12 cellular contexts compared by ENCODE assay signal in genomic region chr4:792729-793108, GRCh38. TPM values are rescaled to one million over a fixed set of nuclear protein-coding genes. Genes with fewer than 3 reads are reported as not detected.
A peak's percentile ranks its signal among the peaks of the same experiment; 100 is the strongest.
DNase-seq lines count a peak whose midpoint lies in the region; ATAC-seq and TF ChIP-seq lines count a peak whose summit lies in the region.
"Had no signal": no experiment of that assay in that cellular context is flagged by ENCODE, and none has a peak within 500 bp of the region (broad histone marks: within the 10 kb centered on the region; RNA-seq: fewer than 3 reads in every experiment).

No MANE protein-coding gene starts in this region.

- H3K9me3 Mint-ChIP-seq in activated CD4-positive, alpha-beta T cell treated with anti-CD3 and anti-CD28 coated beads for 36 hours (ENCODE audit: low read depth): no peaks in the 10 kb centered on the region

- no peak for TF ChIP-seq EP300 in sigmoid colon (IDR thresholded peaks at IDR 0.05)

- peak overlapping the region; percentile 40 for H3K27ac Mint-ChIP-seq in activated CD4-positive, alpha-beta T cell treated with anti-CD3 and anti-CD28 coated beads for 36 hours

- DNase-seq in activated CD4-positive, alpha-beta T cell treated with anti-CD3 and anti-CD28 coated beads for 36 hours: peak; percentile 67
- DNase-seq in activated CD4-positive, alpha-beta T cell treated with anti-CD3 and anti-CD28 coated beads, Interleukin-2, amount 50 U/mL, for 1 hour: no peak
- peak; percentile 36 for DNase-seq in central memory CD4-positive, alpha-beta T cell
- DNase-seq in sigmoid colon (no peak), NCI-H1105 (lab: John Stamatoyannopoulos, UW) (no peak)
- DNase-seq: NCI-H524, SW 1271 had no signal

- H3K36me3 Mint-ChIP-seq in activated CD4-positive, alpha-beta T cell treated with anti-CD3 and anti-CD28 coated beads for 36 hours (ENCODE audit: low read depth): no peaks in the 10 kb centered on the region

- H3K36me3 ChIP-seq in SU-DHL-6 (ENCODE audit: low read length): no peaks in the 10 kb centered on the region
- no peaks in the 10 kb centered on the region for H3K36me3 ChIP-seq in sigmoid colon

- TF ChIP-seq POLR2A in sigmoid colon (IDR thresholded peaks at IDR 0.05) (no peak), GM18505 (IDR thresholded peaks at IDR 0.05; ENCODE audit: borderline replicate concordance, extremely low read depth, insufficient read depth, insufficient read length) (no peak)

- H3K4me3 ChIP-seq in SU-DHL-6 (ENCODE audit: insufficient read depth, low read length, poor library complexity, severe bottlenecking) (no peak overlapping the region), sigmoid colon (peak overlapping the region in 3 of 4 donors; percentile 11 to 24 (median 24))
- H3K4me3 ChIP-seq: mucosa of descending colon had no signal

- intact Hi-C loops in activated CD4-positive, alpha-beta T cell treated with anti-CD3 and anti-CD28 coated beads for 36 hours (cut with DNase I, micrococcal nuclease): no loop called here
- intact Hi-C loops in sigmoid colon (cut with DNase I): no loop called here

- H3K27me3 ChIP-seq in SU-DHL-6 (ENCODE audit: low read length): no peaks in the 10 kb centered on the region
- H3K27me3 ChIP-seq in sigmoid colon: peaks cover 45 to 88% (median 62%) of the 10 kb centered on the region in 3 donors

- 30 to 46% methylated on average over 15 of the region's 15 CpGs for WGBS in sigmoid colon, 2 donors

- H3K27ac ChIP-seq in SU-DHL-6 (ENCODE audit: low read depth, low read length) (peak overlapping the region; percentile 88), sigmoid colon (no peak overlapping the region)
- H3K27ac ChIP-seq: KMS-11 had no signal

- ATAC-seq in activated CD4-positive, alpha-beta T cell treated with anti-CD3 and anti-CD28 coated beads for 36 hours: peak; percentile 56
- no peak for ATAC-seq in GM18870 (IDR thresholded peaks at IDR 0.05; ENCODE audit: unreplicated experiment)
- no peak for ATAC-seq in GM18505 (IDR thresholded peaks at IDR 0.05; ENCODE audit: unreplicated experiment)

- H3F3A ChIP-seq in SU-DHL-6 (ENCODE audit: insufficient read depth): peaks cover 30% of the 10 kb centered on the region

- peak overlapping the region; percentile 58 for H3K4me3 Mint-ChIP-seq in activated CD4-positive, alpha-beta T cell treated with anti-CD3 and anti-CD28 coated beads for 36 hours

- H3K9me3 ChIP-seq in SU-DHL-6 (ENCODE audit: insufficient read depth, low read length): no peaks in the 10 kb centered on the region
- no peaks in the 10 kb centered on the region for H3K9me3 ChIP-seq in sigmoid colon
- H3K9me3 ChIP-seq: mucosa of descending colon had no signal

- peak overlapping the region; percentile 74 for H3K4me2 ChIP-seq in SU-DHL-6 (ENCODE audit: low read depth, low read length, poor library complexity, severe bottlenecking)
- H3K4me2 ChIP-seq: KMS-11 had no signal

- no peaks in the 10 kb centered on the region for H4K20me1 ChIP-seq in SU-DHL-6 (ENCODE audit: low read depth, low read length)

- POLR2A ChIA-PET in activated CD4-positive, alpha-beta T cell treated with anti-CD3 and anti-CD28 coated beads for 36 hours (lab: Charles Lee): no interaction called here

- no peak overlapping the region for H2AFZ ChIP-seq in SU-DHL-6 (ENCODE audit: low read depth, low read length, severe bottlenecking)

- no peaks in the 10 kb centered on the region for H3K9me2 ChIP-seq in SU-DHL-6 (replicated peaks; ENCODE audit: insufficient read depth, low read length)

- peak overlapping the region; percentile 49 for H3K9ac ChIP-seq in SU-DHL-6 (ENCODE audit: low read length)
- H3K9ac ChIP-seq: KMS-11 had no signal

- CTCF ChIA-PET in activated CD4-positive, alpha-beta T cell treated with anti-CD3 and anti-CD28 coated beads for 36 hours (lab: Charles Lee): no interaction called here

- H3K4me1 Mint-ChIP-seq in activated CD4-positive, alpha-beta T cell treated with anti-CD3 and anti-CD28 coated beads for 36 hours: peaks cover 21% of the 10 kb centered on the region

- TF ChIP-seq CTCF in SU-DHL-6 (IDR thresholded peaks at IDR 0.05; ENCODE audit: insufficient read depth, low read length, poor library complexity, severe bottlenecking) (no peak), sigmoid colon (IDR thresholded peaks at IDR 0.05) (no peak)

- H3K27me3 Mint-ChIP-seq in activated CD4-positive, alpha-beta T cell treated with anti-CD3 and anti-CD28 coated beads for 36 hours: peaks cover 26% of the 10 kb centered on the region

- peaks cover 0 to 26% (median 25%) of the 10 kb centered on the region in 4 donors for H3K4me1 ChIP-seq in sigmoid colon

- no peaks in the 10 kb centered on the region for H3K79me2 ChIP-seq in SU-DHL-6 (ENCODE audit: insufficient read depth, low read length)

RNA-seq across cellular contexts. Expression of gene CPLX1, which starts 33.2 kb away (rescaled TPM):
- under 1 TPM; 0.28 to 0.50 TPM for total RNA-seq in activated CD4-positive, alpha-beta T cell treated with anti-CD3 and anti-CD28 coated beads for 36 hours
- 1 to 10 TPM in 1 of 4 donors, under 1 TPM in 3; 0.36 to 1.7 (median 0.45) TPM for total RNA-seq in sigmoid colon
- 1 to 10 TPM in 2 of 3 donors, under 1 TPM in 1; 0.23 to 3.0 (median 2.8) TPM for polyA plus RNA-seq in sigmoid colon

Comparison
In these comparisons a context has a peak if more than half of its experiments do, and no peak if none do; other contexts are left out.
1. DNase-seq: peak in activated CD4-positive, alpha-beta T cell treated with anti-CD3 and anti-CD28 coated beads for 36 hours (single experiment) and central memory CD4-positive, alpha-beta T cell (single experiment); none in activated CD4-positive, alpha-beta T cell treated with anti-CD3 and anti-CD28 coated beads, Interleukin-2, amount 50 U/mL, for 1 hour (single experiment), sigmoid colon (single experiment) and NCI-H1105 (single experiment).